In the genomic region with DNA sequence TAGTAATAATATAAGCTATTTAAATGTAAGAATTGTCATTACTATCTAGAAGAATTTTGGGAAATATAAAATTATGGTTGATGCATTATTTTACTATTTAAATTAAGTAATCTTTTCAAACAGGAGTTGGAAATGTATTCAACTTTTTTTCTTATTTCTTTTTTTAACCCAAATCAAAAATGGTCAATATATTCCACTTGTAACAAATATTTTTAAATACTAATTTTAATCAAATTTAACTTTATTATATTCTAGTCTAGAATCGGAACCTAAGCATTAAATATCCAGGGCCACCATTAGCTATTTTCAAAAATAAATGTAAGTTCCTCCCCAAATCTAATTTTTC, we compare ENCODE assay signal across 17 cellular contexts. TPM values are rescaled to one million over a fixed set of nuclear protein-coding genes. Genes with fewer than 3 reads are reported as not detected.
A peak's percentile ranks its signal among the peaks of the same experiment; 100 is the strongest.
DNase-seq lines count a peak whose midpoint lies in the region; ATAC-seq, FAIRE-seq and TF ChIP-seq lines count a peak whose summit lies in the region.
"Had no signal": no experiment of that assay in that cellular context is flagged by ENCODE, and none has a peak within 500 bp of the region (broad histone marks: within the 10 kb centered on the region; RNA-seq: fewer than 3 reads in every experiment).

No MANE protein-coding gene starts in this region.

- peak overlapping the region in 8 of 11 experiments; percentile 44 to 60 (median 52); a peak in 10 of 22 replicates for H3K4me2 ChIP-seq in BLaER1 treated with 17β-estradiol and CSF1 and Interleukin-3, amounts not matched to agents 10 nM and 100 nM
- H3K4me2 ChIP-seq in K562 (ENCODE audit: insufficient read depth, low read length) = no peak overlapping the region
- H3K4me2 ChIP-seq: GM23338 had no signal

- no peak overlapping the region for H3K4me3 ChIP-seq in BLaER1 treated with 17β-estradiol and CSF1 and Interleukin-3, amounts not matched to agents 10 nM and 100 nM
- H3K4me3 ChIP-seq in SJSA1 = no peak overlapping the region
- H3K4me3 ChIP-seq in K562 = no peak overlapping the region
- H3K4me3 ChIP-seq in sigmoid colon = no peak overlapping the region
- H3K4me3 ChIP-seq: GM23338 had no signal

- no peak overlapping the region for H3K9ac ChIP-seq in BLaER1 treated with 17β-estradiol and CSF1 and Interleukin-3, amounts not matched to agents 10 nM and 100 nM
- H3K9ac ChIP-seq in K562 (ENCODE audit: insufficient read depth in 1 of 2, low read depth in 2 of 2, low read length in 2 of 2) = no peak overlapping the region

- WGBS in K562 (ENCODE audit: insufficient coverage, low coverage, missing lambda C conversion rate) = 78% methylated on average over 1 of the region's 1 CpG
- 92 to 96% methylated on average over 1 of the region's 1 CpG for WGBS in sigmoid colon, 2 donors

- H3K36me3 Mint-ChIP-seq in activated CD8-positive, alpha-beta T cell treated with anti-CD3 and anti-CD28 coated beads for 36 hours (ENCODE audit: low read depth) = no peaks in the 10 kb centered on the region
- H3K36me3 Mint-ChIP-seq in activated CD8-positive, alpha-beta T cell treated with anti-CD3 and anti-CD28 coated beads, Interleukin-2, amount 10 ng/mL, durations not matched to agents 7 days and 5 days (ENCODE audit: low read depth) = peaks cover 8% of the 10 kb centered on the region
- no peaks in the 10 kb centered on the region for H3K36me3 Mint-ChIP-seq in osteocyte (ENCODE audit: unreplicated experiment)

- peak overlapping the region in 2 of 11 experiments; percentile 39 to 44; a peak in 2 of 22 replicates for H3K27ac ChIP-seq in BLaER1 treated with 17β-estradiol and CSF1 and Interleukin-3, amounts not matched to agents 10 nM and 100 nM
- H3K27ac ChIP-seq in SJSA1 (peak overlapping the region; percentile 84), K562 (ENCODE audit: extremely low read depth, low read depth, low read length) (peak overlapping the region; percentile 57; the same call in 1 of the 3 replicates), sigmoid colon (no peak overlapping the region)
- H3K27ac ChIP-seq: HL-60 had no signal

- no peak overlapping the region for H3K4me3 Mint-ChIP-seq in activated CD8-positive, alpha-beta T cell treated with anti-CD3 and anti-CD28 coated beads for 36 hours
- H3K4me3 Mint-ChIP-seq in activated CD8-positive, alpha-beta T cell treated with anti-CD3 and anti-CD28 coated beads, Interleukin-2, amount 10 ng/mL, durations not matched to agents 7 days and 5 days = no peak overlapping the region
- no peak overlapping the region for H3K4me3 Mint-ChIP-seq in osteocyte (ENCODE audit: unreplicated experiment)
- H3K4me3 Mint-ChIP-seq: CD4-positive, alpha-beta memory T cell; GM23338 had no signal

- BruUV-seq in K562 (replicated peaks; lab: Mats Ljungman, UMichigan) = no TSS peak

- H4K20me1 ChIP-seq in BLaER1 treated with 17β-estradiol and CSF1 and Interleukin-3, amounts not matched to agents 10 nM and 100 nM = no peaks in the 10 kb centered on the region
- no peaks in the 10 kb centered on the region for H4K20me1 ChIP-seq in K562 (replicated peaks; ENCODE audit: control insufficient read depth, insufficient read depth, low read length)

- POLR2A ChIA-PET in activated CD8-positive, alpha-beta T cell treated with anti-CD3 and anti-CD28 coated beads for 36 hours (lab: Charles Lee) = interaction anchor here (0.6 to 2.8 kb wide), 11 partner anchors 10 to 95 kb away, joined by 3 to 25 read pairs (median 3); no protein-coding TSS in a partner anchor
- POLR2A ChIA-PET in activated CD8-positive, alpha-beta T cell treated with anti-CD3 and anti-CD28 coated beads, Interleukin-2, amount 10 ng/mL, durations not matched to agents 7 days and 5 days (lab: Charles Lee) = interaction anchor here (1.2 to 2.9 kb wide), 7 partner anchors 15 to 71 kb away, joined by 3 to 29 read pairs (median 5); partner anchors contain the start of gene S1PR1
- POLR2A ChIA-PET in K562 (lab: Yijun Ruan, JAX) = interaction anchor here (0.8 to 1.2 kb wide), 2 partner anchors 9 to 261 kb away, joined by 3 to 4 read pairs; no protein-coding TSS in a partner anchor

- TF ChIP-seq POLR2A in K562 (conservative IDR thresholded peaks at IDR 0.05) = no peak
- TF ChIP-seq POLR2A in sigmoid colon (IDR thresholded peaks at IDR 0.05) = no peak

- FAIRE-seq in K562 (lab: Jason Lieb, UNC) = no peak

- intact Hi-C loops in activated CD8-positive, alpha-beta T cell treated with anti-CD3 and anti-CD28 coated beads for 36 hours (cut with micrococcal nuclease) = no loop called here
- intact Hi-C loops in K562 (cut with micrococcal nuclease) = no loop called here
- intact Hi-C loops in sigmoid colon (cut with DNase I) = no loop called here

- peaks cover 6 to 15% (median 11%) of the 10 kb centered on the region in 10 experiments for H3K4me1 ChIP-seq in BLaER1 treated with 17β-estradiol and CSF1 and Interleukin-3, amounts not matched to agents 10 nM and 100 nM
- peaks cover 24% of the 10 kb centered on the region for H3K4me1 ChIP-seq in SJSA1 (replicated peaks)
- no peaks in the 10 kb centered on the region; a peak in 3 of 5 replicates for H3K4me1 ChIP-seq in K562 (replicated peaks in 1 of 2; ENCODE audit: control insufficient read depth in 2 of 2, insufficient read depth in 2 of 2, low read length in 2 of 2)
- H3K4me1 ChIP-seq in sigmoid colon = no peaks in the 10 kb centered on the region

- H3K9me3 Mint-ChIP-seq in activated CD8-positive, alpha-beta T cell treated with anti-CD3 and anti-CD28 coated beads for 36 hours = peaks cover 5% of the 10 kb centered on the region
- H3K9me3 Mint-ChIP-seq in activated CD8-positive, alpha-beta T cell treated with anti-CD3 and anti-CD28 coated beads, Interleukin-2, amount 10 ng/mL, durations not matched to agents 7 days and 5 days (ENCODE audit: insufficient read depth) = peaks cover 10% of the 10 kb centered on the region
- H3K9me3 Mint-ChIP-seq in osteocyte (ENCODE audit: unreplicated experiment) = no peaks in the 10 kb centered on the region
- H3K9me3 Mint-ChIP-seq: GM23338 had no signal

- no peaks in the 10 kb centered on the region for H3K27me3 ChIP-seq in BLaER1 treated with 17β-estradiol and CSF1 and Interleukin-3, amounts not matched to agents 10 nM and 100 nM
- H3K27me3 ChIP-seq in SJSA1 (replicated peaks) (no peaks in the 10 kb centered on the region), K562 (ENCODE audit: control insufficient read depth in 2 of 2, insufficient read depth in 2 of 2, low read length in 2 of 2) (no peaks in the 10 kb centered on the region), sigmoid colon (no peaks in the 10 kb centered on the region)

- TF ChIP-seq EP300 in K562 (IDR thresholded peaks at IDR 0.05; ENCODE audit: low read length) (no peak), sigmoid colon (IDR thresholded peaks at IDR 0.05) (no peak)

- H3K27me3 Mint-ChIP-seq in activated CD8-positive, alpha-beta T cell treated with anti-CD3 and anti-CD28 coated beads for 36 hours = no peaks in the 10 kb centered on the region
- H3K27me3 Mint-ChIP-seq in activated CD8-positive, alpha-beta T cell treated with anti-CD3 and anti-CD28 coated beads, Interleukin-2, amount 10 ng/mL, durations not matched to agents 7 days and 5 days (ENCODE audit: low read depth) = no peaks in the 10 kb centered on the region
- H3K27me3 Mint-ChIP-seq in osteocyte (ENCODE audit: unreplicated experiment) = no peaks in the 10 kb centered on the region

- peaks cover 24% of the 10 kb centered on the region for H3K4me1 Mint-ChIP-seq in activated CD8-positive, alpha-beta T cell treated with anti-CD3 and anti-CD28 coated beads for 36 hours (ENCODE audit: low read depth)
- peaks cover 12% of the 10 kb centered on the region for H3K4me1 Mint-ChIP-seq in activated CD8-positive, alpha-beta T cell treated with anti-CD3 and anti-CD28 coated beads, Interleukin-2, amount 10 ng/mL, durations not matched to agents 7 days and 5 days (ENCODE audit: low read depth)
- peaks cover 5% of the 10 kb centered on the region for H3K4me1 Mint-ChIP-seq in osteocyte (ENCODE audit: unreplicated experiment)

- no peak for ATAC-seq in activated CD8-positive, alpha-beta T cell treated with anti-CD3 and anti-CD28 coated beads for 36 hours
- ATAC-seq in activated CD8-positive, alpha-beta T cell treated with anti-CD3 and anti-CD28 coated beads, Interleukin-2, amount 10 ng/mL, durations not matched to agents 7 days and 5 days = no peak
- ATAC-seq in K562 = no peak

- peak overlapping the region; percentile 82; the same call in 1 of the 2 replicates for H2AFZ ChIP-seq in K562 (ENCODE audit: low read depth, low read length)

- no peak for DNase-seq in activated CD8-positive, alpha-beta T cell treated with anti-CD3 and anti-CD28 coated beads for 36 hours
- no peak for DNase-seq in activated CD8-positive, alpha-beta T cell treated with anti-CD3 and anti-CD28 coated beads, Interleukin-2, amount 10 ng/mL, durations not matched to agents 7 days and 5 days
- no peak for DNase-seq in SJSA1 (ENCODE audit: low read depth in 1 of 2, low spot score in 2 of 2)
- no peak for DNase-seq in K562 (ENCODE audit: extremely low read depth in 1 of 4, low spot score in 3 of 4)
- no peak for DNase-seq in sigmoid colon
- no peak for DNase-seq in osteocyte (ENCODE audit: extremely low spot score, unreplicated experiment)
- DNase-seq: AML-193; CD4-positive, alpha-beta memory T cell; DMS79; KBM-7; NCI-H146; NCI-H2081 treated with DMSO at 0.1 percent for 48 hours; NCI-H524 had no signal

- in situ Hi-C loops in K562 (cut with MboI) = no loop called here

- TF ChIP-seq CTCF in activated CD8-positive, alpha-beta T cell treated with anti-CD3 and anti-CD28 coated beads for 36 hours (IDR thresholded peaks at IDR 0.05) = no peak
- TF ChIP-seq CTCF in K562 (IDR thresholded peaks at IDR 0.05 in 2 of 3, conservative IDR thresholded peaks at IDR 0.05 in 1 of 3; ENCODE audit: insufficient read depth in 2 of 3, low read depth in 1 of 3, low read length in 3 of 3) (no peak), sigmoid colon (IDR thresholded peaks at IDR 0.05) (no peak), osteocyte (IDR thresholded peaks at IDR 0.05) (no peak)

- H3K9me3 ChIP-seq in BLaER1 treated with 17β-estradiol and CSF1 and Interleukin-3, amounts not matched to agents 10 nM and 100 nM (replicated peaks in 1 of 11) = no peaks in the 10 kb centered on the region
- H3K9me3 ChIP-seq in SJSA1 (replicated peaks) (no peaks in the 10 kb centered on the region), K562 (replicated peaks; ENCODE audit: control insufficient read depth, insufficient read depth, low read depth, low read length) (no peaks in the 10 kb centered on the region), sigmoid colon (no peaks in the 10 kb centered on the region)

- no peak for TF ChIP-seq RAD21 in K562 (CRISPR knock-in tag; conservative IDR thresholded peaks at IDR 0.05 in 1 of 2, IDR thresholded peaks at IDR 0.05 in 1 of 2)

- H3K27ac Mint-ChIP-seq in activated CD8-positive, alpha-beta T cell treated with anti-CD3 and anti-CD28 coated beads for 36 hours = peak overlapping the region; percentile 44
- no peak overlapping the region for H3K27ac Mint-ChIP-seq in activated CD8-positive, alpha-beta T cell treated with anti-CD3 and anti-CD28 coated beads, Interleukin-2, amount 10 ng/mL, durations not matched to agents 7 days and 5 days
- H3K27ac Mint-ChIP-seq in osteocyte (ENCODE audit: unreplicated experiment) = no peak overlapping the region
- H3K27ac Mint-ChIP-seq: GM23338 had no signal

- CTCF ChIA-PET in activated CD8-positive, alpha-beta T cell treated with anti-CD3 and anti-CD28 coated beads for 36 hours (lab: Charles Lee) = interaction anchor here (0.9 to 3.2 kb wide), 5 partner anchors 9 to 89 kb away, joined by 3 to 25 read pairs (median 4); no protein-coding TSS in a partner anchor
- CTCF ChIA-PET in activated CD8-positive, alpha-beta T cell treated with anti-CD3 and anti-CD28 coated beads, Interleukin-2, amount 10 ng/mL, durations not matched to agents 7 days and 5 days (lab: Charles Lee) = interaction anchor here (0.8 to 3.2 kb wide), 7 partner anchors 8 to 89 kb away, joined by 3 to 14 read pairs (median 3); no protein-coding TSS in a partner anchor
- CTCF ChIA-PET in K562 (lab: Yijun Ruan, JAX; ENCODE audit: low intra/inter-chr PET ratio) = no interaction called here

- no peaks in the 10 kb centered on the region for H3K36me3 ChIP-seq in BLaER1 treated with 17β-estradiol and CSF1 and Interleukin-3, amounts not matched to agents 10 nM and 100 nM
- no peaks in the 10 kb centered on the region for H3K36me3 ChIP-seq in SJSA1
- H3K36me3 ChIP-seq in K562 (ENCODE audit: control insufficient read depth, insufficient read depth, low read length) = no peaks in the 10 kb centered on the region
- H3K36me3 ChIP-seq in sigmoid colon = no peaks in the 10 kb centered on the region

- H3K79me2 ChIP-seq in K562 (ENCODE audit: control insufficient read depth, insufficient read depth, low read length) = no peaks in the 10 kb centered on the region

- H3K9me1 ChIP-seq in K562 (ENCODE audit: control insufficient read depth, insufficient read depth, low read length) = no peaks in the 10 kb centered on the region

RNA-seq across cellular contexts. Expression of gene S1PR1, which starts 37.2 kb away (rescaled TPM):
- total RNA-seq in activated CD8-positive, alpha-beta T cell treated with anti-CD3 and anti-CD28 coated beads for 36 hours = 10 to 100 TPM; 63.9 to 66.4 TPM
- total RNA-seq in activated CD8-positive, alpha-beta T cell treated with anti-CD3 and anti-CD28 coated beads, Interleukin-2, amount 10 ng/mL, durations not matched to agents 7 days and 5 days = 10 to 100 TPM; 72.8 to 76.5 TPM
- 3.7 and 13.3 TPM in 2 replicates for total RNA-seq in SJSA1 (2014; rRNA removed; shearing (Covaris generic))
- total RNA-seq in K562 (2011; cell fraction: chromatin; rRNA removed; ENCODE audit: low replicate concordance) = 0.93 and 1.5 TPM in 2 replicates
- 0.92 and 1.3 TPM in 2 replicates for total RNA-seq in K562 (2011; cell fraction: nucleolus; rRNA removed)
- total RNA-seq in K562 (2011; cell fraction: nucleoplasm; rRNA removed) = 0.61 and 0.73 TPM in 2 replicates
- total RNA-seq in K562 (2014; rRNA removed) (0.36 and 0.41 TPM in 2 replicates), K562 (2014; rRNA removed; fragmentation: Illumina TruSeq; extraction: Trizol) (0.29 and 0.32 TPM in 2 replicates), K562 (2015; rRNA removed; fragmentation: Illumina TruSeq; extraction: Trizol) (1.2 TPM in 2 replicates), K562 (2021) (0.73 and 1.1 TPM in 2 replicates), sigmoid colon (10 to 100 TPM; 16.4 to 25.5 (median 22.3) TPM), osteocyte (0.31 TPM in 1 of 2 replicates, not detected in the other)
- polyA plus RNA-seq in K562 (2011; rRNA removed) (0.85 and 1.0 TPM in 2 replicates), K562 (2014; fragmentation: Illumina TruSeq; extraction: Trizol) (0.43 and 0.54 TPM in 2 replicates), K562 (2014; fragmentation: Nextera tagmentation; extraction: Ambion mirVana) (under 1 TPM; 0.22 to 0.51 TPM), K562 (2014; rRNA removed) (0.32 and 0.34 TPM in 2 replicates), sigmoid colon (10 to 100 TPM in 1 of 3 donors, 1 to 10 TPM in 2; 1.2 to 29.3 (median 4.2) TPM)
- 1.4 and 1.7 TPM in 2 replicates for polyA plus RNA-seq in K562 (2011; cell fraction: cytosol; rRNA removed)
- 2.9 and 4.5 TPM in 2 replicates for polyA plus RNA-seq in K562 (2011; cell fraction: nucleus; rRNA removed)
- polyA plus RNA-seq in K562 (2012) = 1.6 and 1.9 TPM in 2 replicates
- polyA minus RNA-seq in K562 (2011; rRNA and poly(A)+ RNA removed) = 1.7 TPM in 2 replicates
- 0.95 TPM in 1 of 2 replicates, not detected in the other for polyA minus RNA-seq in K562 (2011; cell fraction: cytosol; rRNA and poly(A)+ RNA removed)
- polyA minus RNA-seq in K562 (2011; cell fraction: nucleus; rRNA and poly(A)+ RNA removed) = 2.7 and 3.4 TPM in 2 replicates
- total RNA-seq: G401 had no signal

Comparison
In these comparisons a context has a peak if more than half of its experiments do, and no peak if none do; other contexts are left out.
1. H3K27ac ChIP-seq: peak in SJSA1 (single experiment) and K562 (single experiment); none in sigmoid colon (0 of 4).